ENCODE assay signal across 11 cellular contexts in genomic region chr5:136042665-136043121, GRCh38. TPM values are rescaled to one million over a fixed set of nuclear protein-coding genes. Genes with fewer than 3 reads are reported as not detected.
A peak's percentile ranks its signal among the peaks of the same experiment; 100 is the strongest.
DNase-seq lines count a peak whose midpoint lies in the region; ATAC-seq and TF ChIP-seq lines count a peak whose summit lies in the region.
"Had no signal": no experiment of that assay in that cellular context is flagged by ENCODE, and none has a peak within 500 bp of the region (broad histone marks: within the 10 kb centered on the region; RNA-seq: fewer than 3 reads in every experiment).

No MANE protein-coding gene starts in this region.

- peak; percentile 80 for ATAC-seq in activated CD4-positive, alpha-beta T cell treated with anti-CD3 and anti-CD28 coated beads for 36 hours
- no peak for ATAC-seq in naive thymus-derived CD8-positive, alpha-beta T cell

- WGBS in spleen, 5 donors: 19 to 31% (median 30%) methylated on average over 6 of the region's 6 CpGs

- intact Hi-C loops in activated CD4-positive, alpha-beta T cell treated with anti-CD3 and anti-CD28 coated beads for 36 hours (cut with DNase I, micrococcal nuclease): no loop called here
- intact Hi-C loops in spleen (cut with DNase I; ENCODE audit: low total_unique reads): no loop called here

- CTCF ChIA-PET in activated CD4-positive, alpha-beta T cell treated with anti-CD3 and anti-CD28 coated beads for 36 hours (lab: Charles Lee): interaction anchor here (0.6 kb wide), 1 partner anchor 650 kb away, joined by 4 read pairs; no protein-coding TSS in a partner anchor

- peaks cover 0 to 6% (median 2%) of the 10 kb centered on the region in 8 donors for H3K9me3 ChIP-seq in spleen

- H3K4me3 Mint-ChIP-seq in activated CD4-positive, alpha-beta T cell treated with anti-CD3 and anti-CD28 coated beads for 36 hours: no peak overlapping the region
- no peak overlapping the region for H3K4me3 Mint-ChIP-seq in naive thymus-derived CD8-positive, alpha-beta T cell

- TF ChIP-seq POLR2A in spleen (IDR thresholded peaks at IDR 0.05): no peak

- peaks cover 16% of the 10 kb centered on the region for H3K4me1 Mint-ChIP-seq in activated CD4-positive, alpha-beta T cell treated with anti-CD3 and anti-CD28 coated beads for 36 hours
- peaks cover 9 to 13% (median 10%) of the 10 kb centered on the region in 4 donors for H3K4me1 Mint-ChIP-seq in naive thymus-derived CD8-positive, alpha-beta T cell

- TF ChIP-seq CTCF in choroid plexus epithelial cell (conservative IDR thresholded peaks at IDR 0.05; ENCODE audit: low read depth, low read length) (no peak), spleen (IDR thresholded peaks at IDR 0.05 in 8 of 11, conservative IDR thresholded peaks at IDR 0.05 in 3 of 11) (no peak)

- H3K27me3 ChIP-seq in spleen (replicated peaks in 1 of 7): no peaks in the 10 kb centered on the region

- DNase-seq in activated CD4-positive, alpha-beta T cell treated with anti-CD3 and anti-CD28 coated beads for 36 hours: peak; percentile 13
- DNase-seq in activated CD4-positive, alpha-beta T cell treated with anti-CD3 and anti-CD28 coated beads, Interleukin-2, amount 50 U/mL, for 1 hour: no peak
- peak; percentile 39 to 78 for DNase-seq in NOMO-1 (lab: John Stamatoyannopoulos, UW; ENCODE audit: unreplicated experiment in 2 of 2)
- peak; percentile 50 for DNase-seq in choroid plexus epithelial cell (ENCODE audit: low read depth)
- peak; percentile 16 for DNase-seq in spleen
- DNase-seq in DMS153 (lab: John Stamatoyannopoulos, UW): no peak
- no peak for DNase-seq in NCI-H146 treated with DMSO at 0.1 percent for 48 hours (lab: John Stamatoyannopoulos, UW; ENCODE audit: unreplicated experiment)
- DNase-seq in naive thymus-derived CD8-positive, alpha-beta T cell: no peak
- DNase-seq: activated CD8-positive, alpha-beta memory T cell treated with anti-CD3 and anti-CD28 coated beads for 24 hours; H7 had no signal

- H3K36me3 ChIP-seq in spleen: peaks cover 0 to 21% (median 0%) of the 10 kb centered on the region in 6 donors

- no peak overlapping the region for H3K4me3 ChIP-seq in choroid plexus epithelial cell (ENCODE audit: low read depth, low read length)
- no peak overlapping the region for H3K4me3 ChIP-seq in spleen

- no peaks in the 10 kb centered on the region for H3K36me3 Mint-ChIP-seq in activated CD4-positive, alpha-beta T cell treated with anti-CD3 and anti-CD28 coated beads for 36 hours (ENCODE audit: low read depth)
- H3K36me3 Mint-ChIP-seq in naive thymus-derived CD8-positive, alpha-beta T cell: peaks cover 0 to 2% (median 0%) of the 10 kb centered on the region in 3 donors

- H3K9me3 Mint-ChIP-seq in activated CD4-positive, alpha-beta T cell treated with anti-CD3 and anti-CD28 coated beads for 36 hours (ENCODE audit: low read depth): no peaks in the 10 kb centered on the region
- H3K9me3 Mint-ChIP-seq in naive thymus-derived CD8-positive, alpha-beta T cell: peaks cover 0 to 2% (median 0%) of the 10 kb centered on the region in 9 donors

- POLR2A ChIA-PET in activated CD4-positive, alpha-beta T cell treated with anti-CD3 and anti-CD28 coated beads for 36 hours (lab: Charles Lee): no interaction called here
- POLR2A ChIA-PET in naive thymus-derived CD8-positive, alpha-beta T cell (lab: Charles Lee): no interaction called here

- no peak overlapping the region for H3K27ac ChIP-seq in spleen
- H3K27ac ChIP-seq: parathyroid adenoma had no signal

- H3K27me3 Mint-ChIP-seq in activated CD4-positive, alpha-beta T cell treated with anti-CD3 and anti-CD28 coated beads for 36 hours: no peaks in the 10 kb centered on the region
- H3K27me3 Mint-ChIP-seq in naive thymus-derived CD8-positive, alpha-beta T cell: peaks cover 0 to 4% (median 0%) of the 10 kb centered on the region in 5 donors

- peak overlapping the region; percentile 30 for H3K27ac Mint-ChIP-seq in activated CD4-positive, alpha-beta T cell treated with anti-CD3 and anti-CD28 coated beads for 36 hours
- peak overlapping the region in 2 of 10 donors; percentile 21 to 34 for H3K27ac Mint-ChIP-seq in naive thymus-derived CD8-positive, alpha-beta T cell

- H3K4me1 ChIP-seq in spleen: peaks cover 0 to 45% (median 23%) of the 10 kb centered on the region in 6 donors
- H3K4me1 ChIP-seq: parathyroid adenoma had no signal

RNA-seq across cellular contexts. Expression of gene TGFBI, which starts 13.9 kb away (rescaled TPM):
- not detected for total RNA-seq in activated CD4-positive, alpha-beta T cell treated with anti-CD3 and anti-CD28 coated beads for 36 hours
- 100 to 1,000 TPM; 126 to 214 (median 157) TPM for total RNA-seq in spleen
- polyA plus RNA-seq in spleen: 10 to 100 TPM; 31.0 to 59.5 (median 56.9) TPM
- total RNA-seq in naive thymus-derived CD8-positive, alpha-beta T cell: 10 to 100 TPM in 1 of 2 experiments, 1 to 10 TPM in 1; 8.9 to 11.7 TPM
- polyA plus RNA-seq in naive thymus-derived CD8-positive, alpha-beta T cell: 1 to 10 TPM in 1 of 3 donors, under 1 TPM in 1, not detected in 1; 0.34 to 3.2 TPM

Comparison
In these comparisons a context has a peak if more than half of its experiments do, and no peak if none do; other contexts are left out.
1. DNase-seq: peak in activated CD4-positive, alpha-beta T cell treated with anti-CD3 and anti-CD28 coated beads for 36 hours (single experiment), NOMO-1 (2 of 2), choroid plexus epithelial cell (single experiment) and spleen (single experiment); none in activated CD4-positive, alpha-beta T cell treated with anti-CD3 and anti-CD28 coated beads, Interleukin-2, amount 50 U/mL, for 1 hour (single experiment), DMS153 (single experiment), NCI-H146 treated with DMSO at 0.1 percent for 48 hours (single experiment) and naive thymus-derived CD8-positive, alpha-beta T cell (0 of 10).
2. RNA of gene TGFBI, which starts 13.9 kb away (total RNA-seq): 126 to 214 TPM in spleen; 8.9 to 11.7 TPM in naive thymus-derived CD8-positive, alpha-beta T cell and not detected in activated CD4-positive, alpha-beta T cell treated with anti-CD3 and anti-CD28 coated beads for 36 hours; every median in the first group is over 10 times any median in the second.